ENCODE assay signal across 27 cellular contexts in the genomic region with DNA sequence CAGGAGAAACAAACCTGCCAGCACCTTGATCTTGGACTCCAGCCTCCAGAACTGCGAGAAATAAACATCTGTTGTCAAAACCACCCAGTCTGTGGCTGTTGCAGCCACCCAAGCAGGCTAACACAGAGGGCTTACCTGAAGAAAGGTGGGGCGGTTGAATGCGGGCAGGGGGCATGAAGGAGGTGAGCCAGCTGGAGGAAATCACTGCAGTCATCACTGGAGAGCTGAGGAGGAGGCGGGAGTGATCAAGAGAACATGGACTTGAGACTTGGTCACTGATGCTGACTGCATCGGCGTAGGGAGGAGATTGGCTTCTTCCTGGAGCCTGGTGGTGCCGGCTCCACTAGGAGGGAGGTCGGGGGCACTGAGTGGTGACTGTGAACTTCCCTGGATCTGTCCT. TPM values are rescaled to one million over a fixed set of nuclear protein-coding genes. Genes with fewer than 3 reads are reported as not detected.
"Had no signal": no experiment of that assay in that cellular context is flagged by ENCODE, and none has a peak within 500 bp of the region (broad histone marks: within the 10 kb centered on the region; RNA-seq: fewer than 3 reads in every experiment).

No MANE protein-coding gene starts in this region.

- H3K9me3 ChIP-seq: ascending aorta, colonic mucosa, gastroesophageal sphincter, neutrophil, pancreas, prostate gland, spleen, thyroid gland, upper lobe of right lung had no signal

- H3K4me3 ChIP-seq: ascending aorta, cardiac muscle cell, colonic mucosa, gastroesophageal sphincter, pancreas, prostate gland, spleen, thyroid gland, upper lobe of right lung had no signal

- H3K36me3 Mint-ChIP-seq: activated naive CD4-positive, alpha-beta T cell treated with anti-CD3 and anti-CD28 coated beads, Interleukin-2, amount 10 ng/mL, durations not matched to agents 7 days and 5 days; activated naive CD8-positive, alpha-beta T cell treated with anti-CD3 and anti-CD28 coated beads, Interleukin-2, amount 10 ng/mL, durations not matched to agents 7 days and 5 days; brain had no signal

- ATAC-seq: gastroesophageal sphincter, left cardiac atrium, left ventricle myocardium superior, pancreas, T-helper 17 cell, upper lobe of right lung had no signal

- H3K27ac Mint-ChIP-seq: activated CD4-positive, alpha-beta memory T cell treated with anti-CD3 and anti-CD28 coated beads, Interleukin-2, amount 10 ng/mL, durations not matched to agents 7 days and 5 days; activated CD4-positive, alpha-beta T cell treated with anti-CD3 and anti-CD28 coated beads, Interleukin-2, amount 10 ng/mL, durations not matched to agents 7 days and 5 days; activated naive CD4-positive, alpha-beta T cell treated with anti-CD3 and anti-CD28 coated beads, Interleukin-2, amount 10 ng/mL, durations not matched to agents 7 days and 5 days; activated naive CD8-positive, alpha-beta T cell treated with anti-CD3 and anti-CD28 coated beads, Interleukin-2, amount 10 ng/mL, durations not matched to agents 7 days and 5 days; brain; nephron; stimulated activated naive CD8-positive, alpha-beta T cell treated with anti-CD3 and anti-CD28 coated beads, Interleukin-15, Interleukin-2, amounts not matched to agents 100 ng/mL and 50 ng/mL, for 24 hours; T-helper 17 cell had no signal

- H3K4me3 Mint-ChIP-seq: activated CD4-positive, alpha-beta memory T cell treated with anti-CD3 and anti-CD28 coated beads, Interleukin-2, amount 10 ng/mL, durations not matched to agents 7 days and 5 days; activated CD4-positive, alpha-beta T cell treated with anti-CD3 and anti-CD28 coated beads, Interleukin-2, amount 10 ng/mL, durations not matched to agents 7 days and 5 days; activated naive CD4-positive, alpha-beta T cell treated with anti-CD3 and anti-CD28 coated beads, Interleukin-2, amount 10 ng/mL, durations not matched to agents 7 days and 5 days; activated naive CD8-positive, alpha-beta T cell treated with anti-CD3 and anti-CD28 coated beads, Interleukin-2, amount 10 ng/mL, durations not matched to agents 7 days and 5 days; brain; nephron; stimulated activated naive CD8-positive, alpha-beta T cell treated with anti-CD3 and anti-CD28 coated beads, Interleukin-15, Interleukin-2, amounts not matched to agents 100 ng/mL and 50 ng/mL, for 24 hours; T-helper 17 cell had no signal

- H3K27me3 ChIP-seq: ascending aorta, cardiac muscle cell, colonic mucosa, gastroesophageal sphincter, neutrophil, pancreas, spleen, thyroid gland, upper lobe of right lung had no signal

- H3K4me1 ChIP-seq: colonic mucosa, pancreas, prostate gland had no signal

- H3K36me3 ChIP-seq: ascending aorta, cardiac muscle cell, colonic mucosa, gastroesophageal sphincter, neutrophil, pancreas, prostate gland, spleen, thyroid gland, upper lobe of right lung had no signal

- H3K27ac ChIP-seq: cardiac muscle cell, colonic mucosa, gastroesophageal sphincter, neutrophil, pancreas, prostate gland, upper lobe of right lung had no signal

- DNase-seq: activated CD4-positive, alpha-beta memory T cell treated with anti-CD3 and anti-CD28 coated beads, Interleukin-2, amount 10 ng/mL, durations not matched to agents 7 days and 5 days; activated CD4-positive, alpha-beta T cell treated with anti-CD3 and anti-CD28 coated beads for 1 hour; activated CD4-positive, alpha-beta T cell treated with anti-CD3 and anti-CD28 coated beads, Interleukin-2, amount 10 ng/mL, durations not matched to agents 7 days and 5 days; activated gamma-delta T cell; activated naive CD4-positive, alpha-beta T cell treated with anti-CD3 and anti-CD28 coated beads, Interleukin-2, amount 10 ng/mL, durations not matched to agents 7 days and 5 days; activated naive CD8-positive, alpha-beta T cell treated with anti-CD3 and anti-CD28 coated beads, Interleukin-2, amount 10 ng/mL, durations not matched to agents 7 days and 5 days; cerebellar nuclear complex; colonic mucosa; effector CD8-positive, alpha-beta T cell; erythroblast; hippocampal formation; left cardiac atrium; left ventricle myocardium superior; spleen; substantia nigra; T-helper 17 cell; thyroid gland; upper lobe of right lung had no signal

- H3K9me3 Mint-ChIP-seq: activated CD4-positive, alpha-beta memory T cell treated with anti-CD3 and anti-CD28 coated beads, Interleukin-2, amount 10 ng/mL, durations not matched to agents 7 days and 5 days; activated CD4-positive, alpha-beta T cell treated with anti-CD3 and anti-CD28 coated beads, Interleukin-2, amount 10 ng/mL, durations not matched to agents 7 days and 5 days; activated naive CD4-positive, alpha-beta T cell treated with anti-CD3 and anti-CD28 coated beads, Interleukin-2, amount 10 ng/mL, durations not matched to agents 7 days and 5 days; activated naive CD8-positive, alpha-beta T cell treated with anti-CD3 and anti-CD28 coated beads, Interleukin-2, amount 10 ng/mL, durations not matched to agents 7 days and 5 days; nephron; stimulated activated naive CD8-positive, alpha-beta T cell treated with anti-CD3 and anti-CD28 coated beads, Interleukin-15, Interleukin-2, amounts not matched to agents 100 ng/mL and 50 ng/mL, for 24 hours had no signal

RNA-seq across cellular contexts. Expression of a gene that starts 59.0 kb away (rescaled TPM):
- total RNA-seq: activated naive CD8-positive, alpha-beta T cell treated with anti-CD3 and anti-CD28 coated beads, Interleukin-2, amount 10 ng/mL, durations not matched to agents 7 days and 5 days; cardiac muscle cell; prostate gland; T-helper 17 cell had no signal
